Comparison of ENCODE assay signal across 10 cellular contexts in the genomic region with DNA sequence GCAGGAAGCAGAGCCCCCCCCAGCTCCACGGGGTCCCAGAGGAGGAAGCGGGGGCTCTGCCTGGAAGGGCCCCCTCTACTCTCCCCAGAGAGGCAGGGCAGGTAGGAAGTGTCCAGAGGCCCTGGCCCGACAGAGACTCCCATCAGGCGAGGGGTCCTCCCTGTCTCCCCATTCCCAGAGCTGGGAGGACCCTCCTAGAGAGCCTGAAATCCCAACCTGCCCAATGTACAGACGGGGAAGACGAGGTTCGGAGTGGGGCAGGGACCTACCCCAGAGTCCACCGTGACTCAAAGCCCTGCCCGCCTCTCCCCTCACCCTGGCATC. TPM values are rescaled to one million over a fixed set of nuclear protein-coding genes. Genes with fewer than 3 reads are reported as not detected.
DNase-seq lines count a peak whose midpoint lies in the region; ATAC-seq and TF ChIP-seq lines count a peak whose summit lies in the region.
"Had no signal": no experiment of that assay in that cellular context is flagged by ENCODE, and none has a peak within 500 bp of the region (broad histone marks: within the 10 kb centered on the region; RNA-seq: fewer than 3 reads in every experiment).

No MANE protein-coding gene starts in this region.

- H3K27me3 ChIP-seq in effector memory CD4-positive, alpha-beta T cell (replicated peaks; ENCODE audit: control insufficient read depth, insufficient read depth, low read length, poor library complexity, severe bottlenecking), result no peaks in the 10 kb centered on the region
- H3K27me3 ChIP-seq in upper lobe of left lung, result no peaks in the 10 kb centered on the region

- H3K9me3 Mint-ChIP-seq in activated naive CD4-positive, alpha-beta T cell treated with anti-CD3 and anti-CD28 coated beads for 36 hours, result no peaks in the 10 kb centered on the region
- no peaks in the 10 kb centered on the region for H3K9me3 Mint-ChIP-seq in natural killer cell
- H3K9me3 Mint-ChIP-seq in stimulated activated memory B cell treated with anti-CD40 and anti-IgM and Interleukin-4, amounts not matched to agents 10 μg/mL and 1 μg/mL and 100 μg/mL, for 72 hours, result no peaks in the 10 kb centered on the region

- no peaks in the 10 kb centered on the region for H3K9me3 ChIP-seq in effector memory CD4-positive, alpha-beta T cell (ENCODE audit: control insufficient read depth, low read length)
- no peaks in the 10 kb centered on the region for H3K9me3 ChIP-seq in upper lobe of left lung

- TF ChIP-seq CTCF in natural killer cell (IDR thresholded peaks at IDR 0.05), result no peak
- no peak for TF ChIP-seq CTCF in upper lobe of left lung (IDR thresholded peaks at IDR 0.05)

- H3K36me3 Mint-ChIP-seq in activated naive CD4-positive, alpha-beta T cell treated with anti-CD3 and anti-CD28 coated beads for 36 hours (ENCODE audit: low read depth), result no peaks in the 10 kb centered on the region
- no peaks in the 10 kb centered on the region for H3K36me3 Mint-ChIP-seq in natural killer cell
- H3K36me3 Mint-ChIP-seq in stimulated activated memory B cell treated with anti-CD40 and anti-IgM and Interleukin-4, amounts not matched to agents 10 μg/mL and 1 μg/mL and 100 μg/mL, for 72 hours, result no peaks in the 10 kb centered on the region

- peak overlapping the region; percentile 83 for H3K4me3 ChIP-seq in effector memory CD4-positive, alpha-beta T cell (ENCODE audit: insufficient read depth, low read depth, low read length, poor library complexity, severe bottlenecking)
- peak overlapping the region; percentile 69 to 75 (median 72) for H3K4me3 ChIP-seq in upper lobe of left lung

- DNase-seq in activated naive CD4-positive, alpha-beta T cell treated with anti-CD3 and anti-CD28 coated beads for 36 hours, result no peak
- DNase-seq in activated naive CD4-positive, alpha-beta T cell treated with anti-CD3 and anti-CD28 coated beads, Interleukin-2, amount 50 U/mL, for 16 hours, result no peak
- DNase-seq in effector memory CD4-positive, alpha-beta T cell, result no peak
- DNase-seq in natural killer cell, result no peak
- DNase-seq in upper lobe of left lung, result no peak
- DNase-seq in UCSD-AML1 (lab: John Stamatoyannopoulos, UW; ENCODE audit: unreplicated experiment), result no peak
- DNase-seq: activated CD4-positive, alpha-beta T cell treated with anti-CD3 and anti-CD28 coated beads for 1 hour; occipital lobe had no signal

- H3K4me1 ChIP-seq in effector memory CD4-positive, alpha-beta T cell (ENCODE audit: control insufficient read depth, insufficient read depth, low read length, poor library complexity, severe bottlenecking), result peaks cover 24% of the 10 kb centered on the region
- peaks cover 13 to 22% (median 19%) of the 10 kb centered on the region in 4 donors for H3K4me1 ChIP-seq in upper lobe of left lung

- WGBS in upper lobe of left lung, 2 donors, result 47 to 55% methylated on average over 8 of the region's 9 CpGs

- no peak for TF ChIP-seq EP300 in upper lobe of left lung (IDR thresholded peaks at IDR 0.05)

- intact Hi-C loops in activated naive CD4-positive, alpha-beta T cell treated with anti-CD3 and anti-CD28 coated beads for 36 hours (cut with micrococcal nuclease), result no loop called here
- intact Hi-C loops in natural killer cell (cut with micrococcal nuclease), result no loop called here

- no peaks in the 10 kb centered on the region for H3K27me3 Mint-ChIP-seq in activated naive CD4-positive, alpha-beta T cell treated with anti-CD3 and anti-CD28 coated beads for 36 hours (ENCODE audit: low read depth)
- peaks cover 0 to 11% of the 10 kb centered on the region in 2 donors for H3K27me3 Mint-ChIP-seq in natural killer cell (ENCODE audit: low read depth in 2 of 2)
- H3K27me3 Mint-ChIP-seq in stimulated activated memory B cell treated with anti-CD40 and anti-IgM and Interleukin-4, amounts not matched to agents 10 μg/mL and 1 μg/mL and 100 μg/mL, for 72 hours, result peaks cover 77% of the 10 kb centered on the region

- CTCF ChIA-PET in activated naive CD4-positive, alpha-beta T cell treated with anti-CD3 and anti-CD28 coated beads for 36 hours (lab: Charles Lee), result interaction anchor here (0.6 to 1.3 kb wide), 2 partner anchors 62 to 66 kb away, joined by 3 to 5 read pairs; no protein-coding TSS in a partner anchor

- H3K27ac ChIP-seq in effector memory CD4-positive, alpha-beta T cell (ENCODE audit: insufficient read depth, low read length, poor library complexity, severe bottlenecking), result no peak overlapping the region
- peak overlapping the region; percentile 64 to 87 (median 76) for H3K27ac ChIP-seq in upper lobe of left lung

- H3K4me1 Mint-ChIP-seq in activated naive CD4-positive, alpha-beta T cell treated with anti-CD3 and anti-CD28 coated beads for 36 hours (ENCODE audit: low read depth), result peaks cover 26% of the 10 kb centered on the region
- peaks cover 0 to 22% of the 10 kb centered on the region in 2 donors for H3K4me1 Mint-ChIP-seq in natural killer cell
- peaks cover 11% of the 10 kb centered on the region for H3K4me1 Mint-ChIP-seq in stimulated activated memory B cell treated with anti-CD40 and anti-IgM and Interleukin-4, amounts not matched to agents 10 μg/mL and 1 μg/mL and 100 μg/mL, for 72 hours

- TF ChIP-seq POLR2A in upper lobe of left lung (IDR thresholded peaks at IDR 0.05), result no peak

- ATAC-seq in natural killer cell (no peak), upper lobe of left lung (ENCODE audit: low FRiP score in 2 of 2) (peak in 1 of 2 donors; percentile 2), HG03457 (IDR thresholded peaks at IDR 0.05; ENCODE audit: unreplicated experiment) (no peak)
- ATAC-seq in stimulated activated memory B cell treated with anti-CD40 and anti-IgM and Interleukin-4, amounts not matched to agents 10 μg/mL and 1 μg/mL and 100 μg/mL, for 72 hours, result no peak

- no peak overlapping the region for H3K27ac Mint-ChIP-seq in activated naive CD4-positive, alpha-beta T cell treated with anti-CD3 and anti-CD28 coated beads for 36 hours
- H3K27ac Mint-ChIP-seq in natural killer cell, result peak overlapping the region in 1 of 2 donors; percentile 65
- no peak overlapping the region for H3K27ac Mint-ChIP-seq in stimulated activated memory B cell treated with anti-CD40 and anti-IgM and Interleukin-4, amounts not matched to agents 10 μg/mL and 1 μg/mL and 100 μg/mL, for 72 hours

- H3K4me3 Mint-ChIP-seq in activated naive CD4-positive, alpha-beta T cell treated with anti-CD3 and anti-CD28 coated beads for 36 hours, result peak overlapping the region; percentile 63
- H3K4me3 Mint-ChIP-seq in natural killer cell, result peak overlapping the region; percentile 78
- no peak overlapping the region for H3K4me3 Mint-ChIP-seq in stimulated activated memory B cell treated with anti-CD40 and anti-IgM and Interleukin-4, amounts not matched to agents 10 μg/mL and 1 μg/mL and 100 μg/mL, for 72 hours

- H3K36me3 ChIP-seq in effector memory CD4-positive, alpha-beta T cell (ENCODE audit: control insufficient read depth, insufficient read depth, low read length), result no peaks in the 10 kb centered on the region
- peaks cover 0 to 4% (median 0%) of the 10 kb centered on the region in 4 donors for H3K36me3 ChIP-seq in upper lobe of left lung

RNA-seq across cellular contexts. Expression of gene TLE2, which starts 1.1 kb away (rescaled TPM):
- 1 to 10 TPM; 6.5 to 7.2 TPM for total RNA-seq in activated naive CD4-positive, alpha-beta T cell treated with anti-CD3 and anti-CD28 coated beads for 36 hours
- total RNA-seq in natural killer cell, result 1 to 10 TPM; 6.1 to 8.8 (median 8.2) TPM
- total RNA-seq in upper lobe of left lung, result 100 to 1,000 TPM in 1 of 6 donors, 10 to 100 TPM in 5; 35.0 to 115 (median 56.0) TPM

RNA-seq across cellular contexts. Expression of gene TLE5, which starts 34.4 kb away (rescaled TPM):
- 100 to 1,000 TPM; 326 to 354 TPM for total RNA-seq in activated naive CD4-positive, alpha-beta T cell treated with anti-CD3 and anti-CD28 coated beads for 36 hours
- total RNA-seq in natural killer cell, result 1,000 to 10,000 TPM in 1 of 3 donors, 100 to 1,000 TPM in 2; 943 to 1,012 (median 968) TPM
- 100 to 1,000 TPM; 324 to 781 (median 471) TPM for total RNA-seq in upper lobe of left lung

RNA-seq across cellular contexts. Expression of gene TLE6, which starts 50.6 kb away (rescaled TPM):
- 1 to 10 TPM in 1 of 2 experiments, under 1 TPM in 1; 0.52 to 1.6 TPM for total RNA-seq in activated naive CD4-positive, alpha-beta T cell treated with anti-CD3 and anti-CD28 coated beads for 36 hours
- total RNA-seq in natural killer cell, result 1 to 10 TPM in 1 of 3 donors, under 1 TPM in 1, not detected in 1; 0.49 to 2.2 TPM
- 10 to 100 TPM in 2 of 6 donors, 1 to 10 TPM in 4; 4.1 to 49.2 (median 5.4) TPM for total RNA-seq in upper lobe of left lung
